ENCODE assay signal across 26 cellular contexts in the genomic region with DNA sequence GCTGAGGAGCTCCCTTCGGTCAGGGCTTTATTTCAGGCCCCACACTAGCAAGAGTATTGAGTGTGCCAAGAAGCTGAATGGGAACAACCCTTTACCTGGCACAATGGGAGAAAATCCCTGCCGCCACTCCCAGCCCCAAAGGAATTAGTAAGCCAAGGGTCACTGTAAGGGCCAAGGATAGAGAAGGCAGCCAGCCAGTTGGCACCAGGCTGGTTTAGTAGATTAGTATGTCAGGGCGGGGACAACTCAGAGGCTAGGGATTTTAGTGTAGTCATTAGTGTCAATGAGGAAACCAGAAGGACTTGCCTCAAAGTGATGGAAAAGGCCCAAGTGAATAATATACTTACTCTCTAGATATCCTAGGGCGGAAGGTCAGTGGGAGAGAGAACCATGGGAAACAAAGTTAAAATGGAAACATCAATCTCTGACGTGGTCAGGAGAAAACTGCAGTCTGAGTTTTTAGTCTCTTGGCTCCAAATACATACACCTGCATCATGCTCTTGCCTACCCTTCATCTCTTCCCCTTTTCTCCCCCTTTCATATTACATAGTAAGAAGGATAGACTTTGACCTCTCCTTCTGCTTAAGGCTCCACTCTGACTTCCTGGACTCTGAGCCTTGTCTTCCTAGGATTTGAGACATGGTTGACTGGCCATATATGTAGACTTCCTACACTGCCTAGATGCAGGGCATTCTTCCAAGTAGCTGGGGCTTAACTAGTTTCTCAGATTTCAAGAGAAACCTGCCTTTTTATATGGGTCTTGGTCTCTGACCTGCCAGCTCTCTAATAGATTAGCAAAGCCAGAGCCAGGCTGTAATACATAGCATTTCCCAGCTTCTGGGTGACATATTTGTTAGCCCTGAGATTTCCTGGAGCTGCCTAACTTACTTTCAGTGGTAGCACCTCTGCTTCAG. TPM values are rescaled to one million over a fixed set of nuclear protein-coding genes. Genes with fewer than 3 reads are reported as not detected.
DNase-seq lines count a peak whose midpoint lies in the region; ATAC-seq, FAIRE-seq and TF ChIP-seq lines count a peak whose summit lies in the region.
"Had no signal": no experiment of that assay in that cellular context is flagged by ENCODE, and none has a peak within 500 bp of the region (broad histone marks: within the 10 kb centered on the region; RNA-seq: fewer than 3 reads in every experiment).

No MANE protein-coding gene starts in this region.

- peak overlapping the region; percentile 42 to 47 (median 46) for H3K27ac Mint-ChIP-seq in nephron
- H3K27ac Mint-ChIP-seq: activated naive CD8-positive, alpha-beta T cell treated with anti-CD3 and anti-CD28 coated beads, Interleukin-2, amount 10 ng/mL, durations not matched to agents 7 days and 5 days; CD4-positive, alpha-beta T cell; endodermal cell; memory B cell; naive B cell had no signal

- no peaks in the 10 kb centered on the region for H3K27me3 Mint-ChIP-seq in nephron (ENCODE audit: low read depth)
- H3K27me3 Mint-ChIP-seq: activated naive CD8-positive, alpha-beta T cell treated with anti-CD3 and anti-CD28 coated beads, Interleukin-2, amount 10 ng/mL, durations not matched to agents 7 days and 5 days; CD4-positive, alpha-beta T cell; memory B cell; naive B cell had no signal

- peak; percentile 57 for FAIRE-seq in RCC 7860 (lab: Jason Lieb, UNC)

- no peaks in the 10 kb centered on the region for H4K20me1 ChIP-seq in HCT116 (ENCODE audit: insufficient read depth)

- no peak overlapping the region for H3K9ac ChIP-seq in HCT116 (ENCODE audit: low read length)

- CTCF ChIA-PET in HCT116 (lab: Charles Lee), result no interaction called here

- no peaks in the 10 kb centered on the region for H3K9me2 ChIP-seq in HCT116 (ENCODE audit: insufficient read depth)

- TF ChIP-seq POLR2A in HCT116 (IDR thresholded peaks at IDR 0.05; ENCODE audit: borderline replicate concordance, extremely low read depth, insufficient read depth, insufficient read length), result no peak

- no peak overlapping the region for H3K27ac ChIP-seq in HCT116 (ENCODE audit: low read depth, low read length)
- H3K27ac ChIP-seq: HL-60, uterus had no signal

- ATAC-seq in HCT116 (no peak), HG03460 (IDR thresholded peaks at IDR 0.05; ENCODE audit: unreplicated experiment) (no peak)
- ATAC-seq: sciatic nerve had no signal

- H3K27me3 ChIP-seq in HCT116 (ENCODE audit: insufficient read depth, low read length), result no peaks in the 10 kb centered on the region
- H3K27me3 ChIP-seq: uterus had no signal

- peaks cover 16% of the 10 kb centered on the region for H3K4me1 Mint-ChIP-seq in nephron
- H3K4me1 Mint-ChIP-seq: activated naive CD8-positive, alpha-beta T cell treated with anti-CD3 and anti-CD28 coated beads, Interleukin-2, amount 10 ng/mL, durations not matched to agents 7 days and 5 days; endodermal cell; memory B cell; naive B cell had no signal

- peaks cover 2 to 13% of the 10 kb centered on the region in 2 experiments; a peak in 2 of 4 replicates for H3K4me1 ChIP-seq in HCT116 (ENCODE audit: control insufficient read depth in 1 of 2, insufficient read depth in 2 of 2, low read length in 2 of 2)
- H3K4me1 ChIP-seq: uterus had no signal

- H3K36me3 ChIP-seq in HCT116 (ENCODE audit: control insufficient read depth in 1 of 2, insufficient read depth in 2 of 2, low read length in 2 of 2), result no peaks in the 10 kb centered on the region
- H3K36me3 ChIP-seq: uterus had no signal

- TF ChIP-seq CTCF in HCT116 (IDR thresholded peaks at IDR 0.05 in 2 of 3, conservative IDR thresholded peaks at IDR 0.05 in 1 of 3; ENCODE audit: borderline replicate concordance in 1 of 3, insufficient read depth in 1 of 3, low read depth in 2 of 3, low read length in 2 of 3) (no peak), nephron (IDR thresholded peaks at IDR 0.05; ENCODE audit: unreplicated experiment in 3 of 3) (no peak)

- RAD21 ChIA-PET in HCT116 (lab: Charles Lee; ENCODE audit: low non-redundant PET in 1 of 2, low total read pairs in 2 of 2, uncharacterized antibody in 2 of 2, unreplicated experiment in 2 of 2), result no interaction called here

- DNase-seq in HCT116 (ENCODE audit: low read depth, low spot score), result no peak
- peak; percentile 29 for DNase-seq in RCC 7860 (ENCODE audit: low spot score)
- peak; percentile 3 for DNase-seq in glomerular visceral epithelial cell (ENCODE audit: extremely low spot score)
- DNase-seq in stimulated activated CD4-positive, alpha-beta T cell treated with anti-CD3 and anti-CD28 coated beads, Interleukin-2, amount 100 ng/mL, for 48 hours, result no peak
- no peak for DNase-seq in stimulated activated CD4-positive, alpha-beta T cell treated with anti-CD3 and anti-CD28 coated beads, Interleukin-4, amount 100 ng/mL, for 4 hours
- DNase-seq in NK-92 (lab: John Stamatoyannopoulos, UW; ENCODE audit: unreplicated experiment), result no peak
- DNase-seq: activated CD4-positive, alpha-beta T cell treated with anti-CD3 and anti-CD28 coated beads, Interleukin-2, amount 50 U/mL, for 48 hours; activated CD4-positive, CD25-positive, alpha-beta regulatory T cell; activated naive CD8-positive, alpha-beta T cell treated with anti-CD3 and anti-CD28 coated beads, Interleukin-2, amount 10 ng/mL, durations not matched to agents 7 days and 5 days; CD4-positive, alpha-beta T cell; DMS153; endodermal cell; naive B cell; NCI-H1417; NCI-H2107; NCI-H524 treated with DMSO at 0.1 percent for 48 hours; stimulated activated CD4-positive, alpha-beta T cell treated with anti-CD3 and anti-CD28 coated beads, Interleukin-15, amount 100 ng/mL, for 24 hours; substantia nigra; T-helper 9 cell; uterus had no signal

- no peak overlapping the region for H3K4me3 ChIP-seq in HCT116 (replicated peaks in 1 of 2; ENCODE audit: low read depth in 1 of 2, low read length in 2 of 2)
- H3K4me3 ChIP-seq: uterus had no signal

- H2AFZ ChIP-seq in HCT116 (ENCODE audit: low read depth, low read length, poor library complexity, severe bottlenecking), result no peak overlapping the region

- POLR2A ChIA-PET in HCT116 (lab: Charles Lee), result no interaction called here

- BruUV-seq in HCT116 (replicated peaks; lab: Mats Ljungman, UMichigan), result no TSS peak

- no peaks in the 10 kb centered on the region for H3K9me3 ChIP-seq in HCT116 (ENCODE audit: control insufficient read depth in 1 of 2, insufficient read depth in 1 of 2, low read depth in 1 of 2, low read length in 2 of 2)
- H3K9me3 ChIP-seq: uterus had no signal

- H3K36me3 Mint-ChIP-seq in nephron (ENCODE audit: low read depth), result peaks cover 31% of the 10 kb centered on the region

- no peak for TF ChIP-seq RAD21 in HCT116 (IDR thresholded peaks at IDR 0.05; ENCODE audit: low read depth)

- H3K4me2 ChIP-seq in HCT116 (ENCODE audit: low read length), result 0 out of 2 replicates have a peak overlapping the region, but pooled peaks have one; percentile 10

- intact Hi-C loops in HCT116 (cut with micrococcal nuclease), result no loop called here

- H3K4me3 Mint-ChIP-seq in nephron, result no peak overlapping the region
- H3K4me3 Mint-ChIP-seq: activated naive CD8-positive, alpha-beta T cell treated with anti-CD3 and anti-CD28 coated beads, Interleukin-2, amount 10 ng/mL, durations not matched to agents 7 days and 5 days; CD4-positive, alpha-beta T cell; endodermal cell; memory B cell; naive B cell had no signal

- no peaks in the 10 kb centered on the region for H3K79me2 ChIP-seq in HCT116 (ENCODE audit: insufficient read depth, low read length)

- no peaks in the 10 kb centered on the region for H3K9me3 Mint-ChIP-seq in nephron
- H3K9me3 Mint-ChIP-seq: CD4-positive, alpha-beta T cell; endodermal cell; memory B cell had no signal

TF ChIP-seq in HCT116, 20 proteins besides CTCF, POLR2A, EP300 and RAD21:
- TF ChIP-seq CBX3 (IDR thresholded peaks at IDR 0.05; ENCODE audit: low read depth), result no peak
- no peak for TF ChIP-seq EGR1 (IDR thresholded peaks at IDR 0.05; ENCODE audit: low read depth)
- no peak for TF ChIP-seq MAX (IDR thresholded peaks at IDR 0.05)

RNA-seq across cellular contexts. Expression of gene CYP26B1, which starts 35.1 kb away (rescaled TPM):
- 21.1 TPM for total RNA-seq in HCT116 (2021; ENCODE audit: unreplicated experiment)
- polyA plus RNA-seq in HCT116 (2012), result 11.6 and 11.9 TPM in 2 replicates
- total RNA-seq: activated naive CD8-positive, alpha-beta T cell treated with anti-CD3 and anti-CD28 coated beads, Interleukin-2, amount 10 ng/mL, durations not matched to agents 7 days and 5 days; G401 had no signal

Comparison
In these comparisons a context has a peak if more than half of its experiments do, and no peak if none do; other contexts are left out.
1. DNase-seq: peak in RCC 7860 (single experiment) and glomerular visceral epithelial cell (single experiment); none in HCT116 (single experiment), stimulated activated CD4-positive, alpha-beta T cell treated with anti-CD3 and anti-CD28 coated beads, Interleukin-2, amount 100 ng/mL, for 48 hours (0 of 2), stimulated activated CD4-positive, alpha-beta T cell treated with anti-CD3 and anti-CD28 coated beads, Interleukin-4, amount 100 ng/mL, for 4 hours (0 of 2) and NK-92 (single experiment).